Comparison of ENCODE assay signal across 27 cellular contexts in genomic region chr3:60756636-60757035, GRCh38.
A peak's percentile ranks its signal among the peaks of the same experiment; 100 is the strongest.
DNase-seq lines count a peak whose midpoint lies in the region; FAIRE-seq and TF ChIP-seq lines count a peak whose summit lies in the region.
"Had no signal": no experiment of that assay in that cellular context is flagged by ENCODE, and none has a peak within 500 bp of the region (broad histone marks: within the 10 kb centered on the region; RNA-seq: fewer than 3 reads in every experiment).

No MANE protein-coding gene starts in this region.

- no peak for TF ChIP-seq CTCF in osteoblast (IDR thresholded peaks at IDR 0.05; ENCODE audit: extremely low read depth, low read depth, low read length)
- no peak for TF ChIP-seq CTCF in testis (IDR thresholded peaks at IDR 0.05)

- H3K27ac ChIP-seq in GM23248 (peak overlapping the region; percentile 51), osteoblast (ENCODE audit: low read depth, low read length) (no peak overlapping the region), testis (no peak overlapping the region)
- H3K27ac ChIP-seq: colonic mucosa, left lung, PC-9, prostate gland, upper lobe of left lung, VCaP had no signal

- WGBS in GM23248 (ENCODE audit: low coverage in 1 of 2, low lambda C conversion rate in 2 of 2, missing lambda C conversion rate in 2 of 2), 2 experiments: 41 to 64% methylated on average over 1 of the region's 1 CpG
- WGBS in testis, 2 donors: 85 to 89% methylated on average over 1 of the region's 1 CpG

- H3K9ac ChIP-seq in GM23248: no peak overlapping the region
- H3K9ac ChIP-seq: BLaER1 treated with 17β-estradiol and CSF1 and Interleukin-3, amounts not matched to agents 10 nM and 100 nM had no signal

- H3K4me1 ChIP-seq in GM23248 (ENCODE audit: insufficient read depth) (peaks cover 51% of the 10 kb centered on the region), osteoblast (ENCODE audit: insufficient read depth, low read length) (no peaks in the 10 kb centered on the region), testis (no peaks in the 10 kb centered on the region)
- H3K4me1 ChIP-seq: colonic mucosa, left lung, prostate gland, upper lobe of left lung had no signal

- peak; percentile 52 for DNase-seq in GM23248
- DNase-seq in RPMI7951 (ENCODE audit: low read depth): peak; percentile 93
- no peak for DNase-seq in osteoblast (ENCODE audit: insufficient read length, low spot score, missing footprints)
- no peak for DNase-seq in AML-193 (lab: John Stamatoyannopoulos, UW)
- no peak for DNase-seq in NCI-H446 (lab: John Stamatoyannopoulos, UW)
- no peak for DNase-seq in NCI-H128 (lab: John Stamatoyannopoulos, UW; ENCODE audit: unreplicated experiment)
- DNase-seq in testis: no peak
- DNase-seq: ACHN; activated CD4-positive, alpha-beta T cell treated with anti-CD3 and anti-CD28 coated beads for 4 hours; activated CD8-positive, alpha-beta T cell treated with anti-CD3 and anti-CD28 coated beads, Interleukin-2, amount 10 ng/mL, durations not matched to agents 7 days and 5 days; colonic mucosa; DMS153; effector CD8-positive, alpha-beta T cell; islet precursor cell; KG1; left lung; NCI-H1417 treated with DMSO at 0.1 percent for 48 hours; NCI-H2029 treated with DMSO at 0.1 percent for 48 hours; PC-9; stimulated activated naive B cell treated with anti-CD40 and anti-IgM and Interleukin-4, amounts not matched to agents 10 μg/mL and 1 μg/mL and 100 μg/mL, for 72 hours; substantia nigra; upper lobe of left lung had no signal

- no peaks in the 10 kb centered on the region for H3K9me2 ChIP-seq in GM23248 (ENCODE audit: insufficient read depth)

- H3K4me2 ChIP-seq in GM23248 (ENCODE audit: unreplicated experiment) (peak overlapping the region; percentile 41), osteoblast (ENCODE audit: insufficient read depth, low read length) (peak overlapping the region; percentile 36)
- H3K4me2 ChIP-seq: PC-9 had no signal

- H3K9me3 ChIP-seq in GM23248 (ENCODE audit: low read depth) (no peaks in the 10 kb centered on the region), osteoblast (ENCODE audit: low read depth, low read length) (no peaks in the 10 kb centered on the region), testis (no peaks in the 10 kb centered on the region)
- H3K9me3 ChIP-seq: colonic mucosa, left lung, MG63, prostate gland, upper lobe of left lung had no signal

- intact Hi-C loops in testis (cut with DNase I; ENCODE audit: low total_unique reads): no loop called here

- FAIRE-seq in endometrium (lab: Jason Lieb, UNC): peak; percentile 82

- peaks cover 39% of the 10 kb centered on the region for H3F3A ChIP-seq in GM23248 (ENCODE audit: insufficient read depth)

- no peaks in the 10 kb centered on the region for H4K20me1 ChIP-seq in GM23248 (ENCODE audit: insufficient read depth)
- no peaks in the 10 kb centered on the region for H4K20me1 ChIP-seq in osteoblast (ENCODE audit: insufficient read depth, low read length)
- H4K20me1 ChIP-seq: BLaER1 treated with 17β-estradiol and CSF1 and Interleukin-3, amounts not matched to agents 10 nM and 100 nM had no signal

- in situ Hi-C loops in GM23248 (cut with MboI): no loop called here

- H2AFZ ChIP-seq in GM23248 (no peak overlapping the region), osteoblast (ENCODE audit: low read length) (peak overlapping the region; percentile 36)
- H2AFZ ChIP-seq: PC-9 had no signal

- TF ChIP-seq POLR2A in testis (IDR thresholded peaks at IDR 0.05): no peak

- H3K36me3 ChIP-seq in GM23248 (ENCODE audit: low read depth) (no peaks in the 10 kb centered on the region), osteoblast (ENCODE audit: insufficient read depth, low read length) (no peaks in the 10 kb centered on the region), testis (ENCODE audit: low read depth, missing control alignments) (no peaks in the 10 kb centered on the region)
- H3K36me3 ChIP-seq: BLaER1 treated with 17β-estradiol and CSF1 and Interleukin-3, amounts not matched to agents 10 nM and 100 nM; colonic mucosa; left lung; MG63; prostate gland; upper lobe of left lung had no signal

- H3K79me2 ChIP-seq in GM23248 (ENCODE audit: insufficient read depth) (no peaks in the 10 kb centered on the region), osteoblast (ENCODE audit: insufficient read depth, low read length) (no peaks in the 10 kb centered on the region)

- peak overlapping the region; percentile 27; the same call in 1 of the 2 replicates for H3K4me3 ChIP-seq in GM23248
- H3K4me3 ChIP-seq in osteoblast (ENCODE audit: insufficient read depth, low read length): no peak overlapping the region
- H3K4me3 ChIP-seq in testis: no peak overlapping the region
- H3K4me3 ChIP-seq: BLaER1 treated with 17β-estradiol and CSF1 and Interleukin-3, amounts not matched to agents 10 nM and 100 nM; colonic mucosa; left lung; MG63; PC-9; prostate gland; upper lobe of left lung had no signal

- no peaks in the 10 kb centered on the region for H3K27me3 ChIP-seq in GM23248 (replicated peaks; ENCODE audit: insufficient read depth)
- H3K27me3 ChIP-seq in osteoblast (ENCODE audit: insufficient read depth, low read length): no peaks in the 10 kb centered on the region
- H3K27me3 ChIP-seq in testis: no peaks in the 10 kb centered on the region
- H3K27me3 ChIP-seq: BLaER1 treated with 17β-estradiol and CSF1 and Interleukin-3, amounts not matched to agents 10 nM and 100 nM; colonic mucosa; left lung; MG63; upper lobe of left lung had no signal

Comparison
In these comparisons a context has a peak if more than half of its experiments do, and no peak if none do; other contexts are left out.
1. DNase-seq: peak in GM23248 (single experiment) and RPMI7951 (single experiment); none in osteoblast (single experiment), AML-193 (0 of 2), NCI-H446 (0 of 2), NCI-H128 (single experiment) and testis (single experiment).